Comparison of ENCODE assay signal across 20 cellular contexts in the genomic region with DNA sequence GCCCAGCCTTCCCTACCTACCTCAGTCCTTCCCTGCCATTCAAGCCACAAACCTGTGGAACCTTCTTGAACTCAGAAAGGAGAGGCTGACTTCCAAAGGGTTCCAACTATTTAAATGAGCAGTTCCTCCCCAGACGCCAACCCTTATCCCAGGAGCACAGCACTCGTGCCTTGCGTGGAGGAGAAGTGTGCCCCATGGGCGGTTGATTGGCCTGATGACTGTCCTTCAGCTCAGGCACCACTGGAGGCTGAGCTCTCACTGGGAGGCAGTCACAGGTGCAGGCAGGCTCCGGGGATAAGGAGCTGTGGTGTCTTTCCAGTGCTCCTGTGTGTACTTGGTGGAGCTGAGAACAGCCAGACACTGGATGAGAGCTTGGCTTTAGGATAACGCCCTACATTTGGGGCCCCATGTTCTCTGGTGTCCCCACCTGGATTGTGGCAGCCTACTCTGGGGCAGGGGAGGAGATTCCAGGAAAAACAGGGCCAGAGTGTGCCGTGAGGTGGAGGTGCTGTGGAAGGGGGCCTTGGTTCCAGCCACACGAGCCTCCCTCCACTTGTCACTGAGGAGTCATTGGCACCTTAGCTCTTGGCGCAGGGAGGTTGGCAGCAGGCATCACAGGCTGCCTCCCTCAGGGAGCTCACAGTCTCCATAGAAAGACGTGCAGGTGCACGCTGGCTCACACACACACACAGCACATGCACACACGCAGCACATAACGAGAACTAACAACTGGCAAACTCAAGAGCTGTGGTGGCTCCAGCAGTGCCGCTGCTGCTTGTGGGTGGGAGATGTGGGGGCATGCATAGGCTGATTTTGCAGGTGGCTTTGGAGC. TPM values are rescaled to one million over a fixed set of nuclear protein-coding genes. Genes with fewer than 3 reads are reported as not detected.
"Had no signal": no experiment of that assay in that cellular context is flagged by ENCODE, and none has a peak within 500 bp of the region (broad histone marks: within the 10 kb centered on the region; RNA-seq: fewer than 3 reads in every experiment).

No MANE protein-coding gene starts in this region.

- H3K4me3 Mint-ChIP-seq: activated CD4-positive, alpha-beta memory T cell treated with anti-CD3 and anti-CD28 coated beads, Interleukin-2, amount 10 ng/mL, durations not matched to agents 7 days and 5 days; activated CD4-positive, alpha-beta T cell treated with anti-CD3 and anti-CD28 coated beads for 36 hours; activated naive CD8-positive, alpha-beta T cell treated with anti-CD3 and anti-CD28 coated beads, Interleukin-2, amount 10 ng/mL, durations not matched to agents 7 days and 5 days; activated T-helper 1 cell treated with anti-CD3 and anti-CD28 coated beads, Interleukin-12 subunit alpha, Interleukin-12 subunit beta, Interleukin-2, Interleukin-4 antibody, amounts not matched to agents 30 ng/mL and 10 ng/mL and 1 ng/mL, durations not matched to agents 14 hours and 24 hours and 36 hours; memory B cell; naive thymus-derived CD8-positive, alpha-beta T cell; stimulated activated naive CD8-positive, alpha-beta T cell treated with anti-CD3 and anti-CD28 coated beads, Interleukin-15, Interleukin-2, amounts not matched to agents 100 ng/mL and 50 ng/mL, for 24 hours; T-helper 17 cell had no signal

- FAIRE-seq: kidney, small intestine had no signal

- DNase-seq: activated CD4-positive, alpha-beta T cell treated with anti-CD3 and anti-CD28 coated beads for 36 hours; activated naive CD4-positive, alpha-beta T cell; activated naive CD8-positive, alpha-beta T cell treated with anti-CD3 and anti-CD28 coated beads, Interleukin-2, amount 10 ng/mL, durations not matched to agents 7 days and 5 days; erythroblast; kidney; left lung; naive thymus-derived CD8-positive, alpha-beta T cell; occipital lobe; right cardiac atrium; small intestine; T-helper 17 cell; upper lobe of left lung had no signal

- H3K4me3 ChIP-seq: gastroesophageal sphincter, left lung, suprapubic skin, upper lobe of left lung had no signal

- H3K36me3 Mint-ChIP-seq: activated naive CD8-positive, alpha-beta T cell treated with anti-CD3 and anti-CD28 coated beads, Interleukin-2, amount 10 ng/mL, durations not matched to agents 7 days and 5 days; brain; memory B cell; naive thymus-derived CD8-positive, alpha-beta T cell had no signal

- ATAC-seq: activated CD4-positive, alpha-beta T cell treated with anti-CD3 and anti-CD28 coated beads for 36 hours; gastroesophageal sphincter; left lung; naive thymus-derived CD8-positive, alpha-beta T cell; right cardiac atrium; T-helper 17 cell had no signal

- H3K9me3 Mint-ChIP-seq: activated CD4-positive, alpha-beta memory T cell treated with anti-CD3 and anti-CD28 coated beads, Interleukin-2, amount 10 ng/mL, durations not matched to agents 7 days and 5 days; activated naive CD8-positive, alpha-beta T cell treated with anti-CD3 and anti-CD28 coated beads, Interleukin-2, amount 10 ng/mL, durations not matched to agents 7 days and 5 days; activated T-helper 1 cell treated with anti-CD3 and anti-CD28 coated beads, Interleukin-12 subunit alpha, Interleukin-12 subunit beta, Interleukin-2, Interleukin-4 antibody, amounts not matched to agents 30 ng/mL and 10 ng/mL and 1 ng/mL, durations not matched to agents 14 hours and 24 hours and 36 hours; memory B cell; naive thymus-derived CD8-positive, alpha-beta T cell; stimulated activated naive CD8-positive, alpha-beta T cell treated with anti-CD3 and anti-CD28 coated beads, Interleukin-15, Interleukin-2, amounts not matched to agents 100 ng/mL and 50 ng/mL, for 24 hours had no signal

- H3K27ac Mint-ChIP-seq: activated CD4-positive, alpha-beta memory T cell treated with anti-CD3 and anti-CD28 coated beads, Interleukin-2, amount 10 ng/mL, durations not matched to agents 7 days and 5 days; activated CD4-positive, alpha-beta T cell treated with anti-CD3 and anti-CD28 coated beads for 36 hours; activated naive CD8-positive, alpha-beta T cell treated with anti-CD3 and anti-CD28 coated beads, Interleukin-2, amount 10 ng/mL, durations not matched to agents 7 days and 5 days; activated T-helper 1 cell treated with anti-CD3 and anti-CD28 coated beads, Interleukin-12 subunit alpha, Interleukin-12 subunit beta, Interleukin-2, Interleukin-4 antibody, amounts not matched to agents 30 ng/mL and 10 ng/mL and 1 ng/mL, durations not matched to agents 14 hours and 24 hours and 36 hours; memory B cell; progenitor cell of endocrine pancreas; stimulated activated naive CD8-positive, alpha-beta T cell treated with anti-CD3 and anti-CD28 coated beads, Interleukin-15, Interleukin-2, amounts not matched to agents 100 ng/mL and 50 ng/mL, for 24 hours; T-helper 17 cell had no signal

- H3K27ac ChIP-seq: gastroesophageal sphincter, left lung, suprapubic skin, upper lobe of left lung had no signal

- H3K9me3 ChIP-seq: gastroesophageal sphincter, left lung, suprapubic skin, upper lobe of left lung had no signal

- H3K36me3 ChIP-seq: gastroesophageal sphincter, left lung, suprapubic skin, upper lobe of left lung had no signal

RNA-seq across cellular contexts. Expression of a gene that starts 22.8 kb away (rescaled TPM):
- total RNA-seq: activated CD4-positive, alpha-beta T cell treated with anti-CD3 and anti-CD28 coated beads for 36 hours; naive thymus-derived CD8-positive, alpha-beta T cell had no signal
